Comparison of ENCODE assay signal across 24 cellular contexts in genomic region chr15:74347757-74348250, GRCh38. TPM values are rescaled to one million over a fixed set of nuclear protein-coding genes. Genes with fewer than 3 reads are reported as not detected.
"Had no signal": no experiment of that assay in that cellular context is flagged by ENCODE, and none has a peak within 500 bp of the region (broad histone marks: within the 10 kb centered on the region; RNA-seq: fewer than 3 reads in every experiment).

No MANE protein-coding gene starts in this region.

- ATAC-seq: K562 had no signal

- H3K9me3 ChIP-seq: SJSA1 had no signal

- H3K4me2 ChIP-seq: KMS-11 had no signal

- H3K9ac ChIP-seq: KMS-11 had no signal

- DNase-seq: Kasumi-1, MM.1S, NCI-H1092 treated with DMSO at 0.1 percent for 48 hours, NCI-H1436, NCI-H187, NCI-H2029, NCI-H2081 treated with DMSO at 0.1 percent for 48 hours, NCI-H226, NCI-H446, NCI-H510A, NCI-H524 treated with DMSO at 0.1 percent for 48 hours, NCI-H69, NCI-H774, Right ventricle myocardium superior, RPMI8226, SIG-M5 had no signal

- H3K27me3 ChIP-seq: SJSA1 had no signal

- H3K36me3 ChIP-seq: SJSA1 had no signal

- FAIRE-seq: HTR-8/SVneo, K562, RCC 7860 had no signal

- H3K4me3 Mint-ChIP-seq: IgD-negative memory B cell had no signal

- H3K4me3 ChIP-seq: K562, SJSA1, SK-N-MC had no signal

- H3K27ac Mint-ChIP-seq: IgD-negative memory B cell had no signal

- H3K27ac ChIP-seq: HL-60, KMS-11, SJSA1, SK-N-MC had no signal

RNA-seq across cellular contexts. Expression of gene CYP11A1, which starts 19.6 kb away (rescaled TPM):
- polyA plus RNA-seq: IgD-negative memory B cell had no signal
